ENCODE assay signal across 8 cellular contexts in genomic region chr1:37931148-37931492, GRCh38. TPM values are rescaled to one million over a fixed set of nuclear protein-coding genes. Genes with fewer than 3 reads are reported as not detected.
DNase-seq lines count a peak whose midpoint lies in the region; FAIRE-seq and TF ChIP-seq lines count a peak whose summit lies in the region.

No MANE protein-coding gene starts in this region.

- intact Hi-C loops in sigmoid colon (cut with DNase I): no loop called here

- peak overlapping the region; percentile 64 to 74 (median 67) for H3K27ac ChIP-seq in sigmoid colon

- TF ChIP-seq POLR2A in sigmoid colon (IDR thresholded peaks at IDR 0.05) (no peak), GM12891 (IDR thresholded peaks at IDR 0.05; ENCODE audit: low read depth, low read length) (no peak)

- H3K27ac Mint-ChIP-seq in glutamatergic neuron (ENCODE audit: unreplicated experiment): no peak overlapping the region

- H3K9me3 Mint-ChIP-seq in glutamatergic neuron (ENCODE audit: unreplicated experiment): peaks cover 3% of the 10 kb centered on the region

- peak overlapping the region; percentile 64 to 86 (median 68) for H3K4me3 ChIP-seq in sigmoid colon

- H3K36me3 ChIP-seq in sigmoid colon: peaks cover 0 to 25% (median 15%) of the 10 kb centered on the region in 4 donors

- H3K27me3 Mint-ChIP-seq in glutamatergic neuron (ENCODE audit: unreplicated experiment): no peaks in the 10 kb centered on the region

- peaks cover 0 to 25% (median 15%) of the 10 kb centered on the region in 4 donors for H3K4me1 ChIP-seq in sigmoid colon

- peak; percentile 45 for DNase-seq in stimulated activated CD4-positive, alpha-beta T cell treated with anti-CD3 and anti-CD28 coated beads, Interleukin-15, amount 100 ng/mL, for 24 hours
- no peak for DNase-seq in stimulated activated CD4-positive, alpha-beta T cell treated with anti-CD3 and anti-CD28 coated beads, Interleukin-4, amount 100 ng/mL, for 4 hours
- peak; percentile 9 for DNase-seq in activated CD4-positive, alpha-beta T cell treated with anti-CD3 and anti-CD28 coated beads, Interleukin-2, amount 50 U/mL, for 1 hour
- DNase-seq in glutamatergic neuron: no peak
- no peak for DNase-seq in sigmoid colon
- no peak for DNase-seq in ACHN
- DNase-seq in NCI-H2196 treated with DMSO at 0.1 percent for 48 hours (lab: John Stamatoyannopoulos, UW; ENCODE audit: unreplicated experiment): no peak
- no peak for DNase-seq in GM12891 (ENCODE audit: insufficient read length, low spot score)

- peaks cover 8% of the 10 kb centered on the region for H3K36me3 Mint-ChIP-seq in glutamatergic neuron (ENCODE audit: unreplicated experiment)

- H3K4me3 Mint-ChIP-seq in glutamatergic neuron (ENCODE audit: unreplicated experiment): peak overlapping the region; percentile 97

- in situ Hi-C loops in ACHN (cut with HindIII; ENCODE audit: low pct_ligation_motif_present, low pct_unique_long_range_greater_than_20kb, low sequenced_read_pairs): no loop called here

- no peak for FAIRE-seq in GM12891 (lab: Jason Lieb, UNC)

- peaks cover 3% of the 10 kb centered on the region for H3K4me1 Mint-ChIP-seq in glutamatergic neuron (ENCODE audit: low read depth, unreplicated experiment)

- no peak for TF ChIP-seq EP300 in sigmoid colon (IDR thresholded peaks at IDR 0.05)

- no peaks in the 10 kb centered on the region for H3K9me3 ChIP-seq in sigmoid colon

- no peaks in the 10 kb centered on the region for H3K27me3 ChIP-seq in sigmoid colon

- TF ChIP-seq CTCF in glutamatergic neuron (IDR thresholded peaks at IDR 0.05; ENCODE audit: partially characterized antibody, unreplicated experiment) (no peak), sigmoid colon (IDR thresholded peaks at IDR 0.05) (no peak)

- 2 to 5% methylated on average over 15 of the region's 15 CpGs for WGBS in sigmoid colon, 2 donors

TF ChIP-seq in GM12891, 5 proteins besides CTCF, POLR2A, EP300 and RAD21:
- TF ChIP-seq POU2F2 (IDR thresholded peaks at IDR 0.05; ENCODE audit: low read depth, low read length) (no peak), SPI1 (IDR thresholded peaks at IDR 0.05; ENCODE audit: low read depth, low read length) (no peak), PAX5 (IDR thresholded peaks at IDR 0.05; ENCODE audit: insufficient read depth, low read length, severe bottlenecking) (no peak), POLR2AphosphoS5 (IDR thresholded peaks at IDR 0.05; ENCODE audit: low read depth, low read length) (no peak), TAF1 (IDR thresholded peaks at IDR 0.05; ENCODE audit: low read depth, low read length) (no peak)

RNA-seq across cellular contexts. Expression of gene INPP5B, which starts 15.7 kb away (rescaled TPM):
- total RNA-seq in glutamatergic neuron (ENCODE audit: unreplicated experiment) (19.3 TPM), sigmoid colon (10 to 100 TPM; 29.0 to 34.1 (median 31.7) TPM)
- 10 to 100 TPM in 1 of 3 donors, 1 to 10 TPM in 2; 5.1 to 18.3 (median 5.4) TPM for polyA plus RNA-seq in sigmoid colon
- polyA plus RNA-seq in GM12891 (2012; ENCODE audit: low read depth, missing spikeins): 17.5 TPM

RNA-seq across cellular contexts. Expression of gene SF3A3, which starts 58.7 kb away (rescaled TPM):
- total RNA-seq in glutamatergic neuron (ENCODE audit: unreplicated experiment) (73.0 TPM), sigmoid colon (10 to 100 TPM; 41.4 to 50.1 (median 44.7) TPM)
- 10 to 100 TPM; 15.0 to 30.4 (median 20.6) TPM for polyA plus RNA-seq in sigmoid colon
- polyA plus RNA-seq in GM12891 (2012; ENCODE audit: low read depth, missing spikeins): 58.8 TPM

Comparison
In these comparisons a context has a peak if more than half of its experiments do, and no peak if none do; other contexts are left out.
1. DNase-seq: peak in stimulated activated CD4-positive, alpha-beta T cell treated with anti-CD3 and anti-CD28 coated beads, Interleukin-15, amount 100 ng/mL, for 24 hours (single experiment) and activated CD4-positive, alpha-beta T cell treated with anti-CD3 and anti-CD28 coated beads, Interleukin-2, amount 50 U/mL, for 1 hour (single experiment); none in stimulated activated CD4-positive, alpha-beta T cell treated with anti-CD3 and anti-CD28 coated beads, Interleukin-4, amount 100 ng/mL, for 4 hours (0 of 2), glutamatergic neuron (single experiment), sigmoid colon (single experiment), ACHN (single experiment), NCI-H2196 treated with DMSO at 0.1 percent for 48 hours (single experiment) and GM12891 (single experiment).